8 cellular contexts compared by ENCODE assay signal in the genomic region with DNA sequence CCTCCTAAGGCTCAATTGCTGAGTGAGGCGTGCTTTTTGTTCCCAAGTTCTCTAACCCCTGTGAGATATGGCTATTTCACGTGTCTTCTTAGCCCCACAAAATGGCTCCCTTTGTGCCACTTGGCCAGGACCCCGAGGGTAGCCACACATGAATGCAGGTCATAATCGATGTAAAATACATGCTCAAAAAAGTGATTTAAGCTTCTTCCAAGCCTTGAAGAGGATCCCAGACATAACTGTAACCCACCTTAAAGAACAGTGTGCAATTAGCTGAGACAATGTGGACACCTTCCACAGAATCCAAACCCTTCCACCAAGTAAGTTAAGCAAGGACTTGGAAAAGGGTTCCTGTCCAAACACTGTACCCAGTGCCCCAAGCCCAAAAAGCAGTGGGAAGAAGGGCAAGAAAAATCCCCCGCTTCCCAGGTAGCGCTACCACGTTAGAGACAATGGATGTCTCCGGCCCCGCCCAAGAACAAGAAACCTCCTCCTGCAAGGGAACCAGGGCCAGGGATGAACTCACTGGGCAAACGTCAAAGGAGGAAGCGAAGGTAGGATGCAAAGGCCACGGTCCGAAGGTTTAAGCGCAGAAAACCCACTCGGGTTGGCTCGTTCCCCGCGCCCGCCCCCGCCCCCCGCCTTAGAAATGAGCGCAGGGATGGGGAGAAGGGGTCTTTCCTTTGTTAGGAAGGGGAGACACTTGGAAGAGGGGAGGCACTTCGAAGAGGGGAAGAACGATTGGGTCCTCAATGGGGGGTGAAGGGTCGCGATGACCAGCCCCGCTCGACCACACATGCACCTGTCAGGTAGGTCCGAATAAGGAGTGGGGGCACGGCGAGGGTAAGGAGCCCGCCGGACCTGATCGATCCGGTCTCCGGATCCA. TPM values are rescaled to one million over a fixed set of nuclear protein-coding genes. Genes with fewer than 3 reads are reported as not detected.
DNase-seq lines count a peak whose midpoint lies in the region; ATAC-seq and TF ChIP-seq lines count a peak whose summit lies in the region.

No MANE protein-coding gene starts in this region.

- DNase-seq in BJ (ENCODE audit: low read depth) = no peak
- DNase-seq in GM19238 (ENCODE audit: insufficient read length, low spot score) = peak; percentile 22
- peak; percentile 39 for DNase-seq in NCI-H2171 treated with DMSO at 0.1 percent for 48 hours (lab: John Stamatoyannopoulos, UW)
- DNase-seq in activated CD4-positive, alpha-beta T cell treated with anti-CD3 and anti-CD28 coated beads, Interleukin-2, amount 10 ng/mL, durations not matched to agents 7 days and 5 days = peak; percentile 40
- DNase-seq in esophagus squamous epithelium (lab: John Stamatoyannopoulos, UW) = no peak
- DNase-seq in osteoblast (ENCODE audit: insufficient read length, low spot score, missing footprints) = peak; percentile 69
- DNase-seq in hippocampal formation (lab: John Stamatoyannopoulos, UW) = no peak

- no peaks in the 10 kb centered on the region for H3K9me3 Mint-ChIP-seq in activated CD4-positive, alpha-beta T cell treated with anti-CD3 and anti-CD28 coated beads, Interleukin-2, amount 10 ng/mL, durations not matched to agents 7 days and 5 days

- peak overlapping the region; percentile 92 for H3K4me3 Mint-ChIP-seq in activated CD4-positive, alpha-beta T cell treated with anti-CD3 and anti-CD28 coated beads, Interleukin-2, amount 10 ng/mL, durations not matched to agents 7 days and 5 days

- no peak for TF ChIP-seq POLR2A in esophagus squamous epithelium (IDR thresholded peaks at IDR 0.05)

- H3K4me1 ChIP-seq in esophagus squamous epithelium = peaks cover 18 to 52% (median 19%) of the 10 kb centered on the region in 3 donors
- peaks cover 15% of the 10 kb centered on the region for H3K4me1 ChIP-seq in osteoblast (ENCODE audit: insufficient read depth, low read length)

- H3K9me3 ChIP-seq in esophagus squamous epithelium (no peaks in the 10 kb centered on the region), osteoblast (ENCODE audit: low read depth, low read length) (no peaks in the 10 kb centered on the region)

- peak overlapping the region; percentile 68 for H3K4me3 ChIP-seq in BJ (ENCODE audit: low read depth, low read length)
- H3K4me3 ChIP-seq in esophagus squamous epithelium = peak overlapping the region; percentile 74 to 99 (median 84)
- H3K4me3 ChIP-seq in osteoblast (ENCODE audit: insufficient read depth, low read length) = peak overlapping the region; percentile 96

- H3K4me1 Mint-ChIP-seq in activated CD4-positive, alpha-beta T cell treated with anti-CD3 and anti-CD28 coated beads, Interleukin-2, amount 10 ng/mL, durations not matched to agents 7 days and 5 days = peaks cover 44% of the 10 kb centered on the region

- H3K36me3 ChIP-seq in BJ (ENCODE audit: control insufficient read depth, insufficient read depth, low read length) = peaks cover under 1% of the 10 kb centered on the region; the same call in 1 of the 2 replicates
- H3K36me3 ChIP-seq in esophagus squamous epithelium = peaks cover 0 to 4% (median 0%) of the 10 kb centered on the region in 3 donors
- H3K36me3 ChIP-seq in osteoblast (ENCODE audit: insufficient read depth, low read length) = peaks cover 9% of the 10 kb centered on the region

- H3K27me3 ChIP-seq in BJ (ENCODE audit: control insufficient read depth, insufficient read depth, low read length) = no peaks in the 10 kb centered on the region
- no peaks in the 10 kb centered on the region for H3K27me3 ChIP-seq in esophagus squamous epithelium
- no peaks in the 10 kb centered on the region for H3K27me3 ChIP-seq in osteoblast (ENCODE audit: insufficient read depth, low read length)

- no peak for ATAC-seq in HG02642 (IDR thresholded peaks at IDR 0.05; ENCODE audit: poor library complexity, unreplicated experiment)

- peak overlapping the region; percentile 91 for H3K27ac Mint-ChIP-seq in activated CD4-positive, alpha-beta T cell treated with anti-CD3 and anti-CD28 coated beads, Interleukin-2, amount 10 ng/mL, durations not matched to agents 7 days and 5 days

- peaks cover 21% of the 10 kb centered on the region for H3K36me3 Mint-ChIP-seq in activated CD4-positive, alpha-beta T cell treated with anti-CD3 and anti-CD28 coated beads, Interleukin-2, amount 10 ng/mL, durations not matched to agents 7 days and 5 days (ENCODE audit: low read depth)

- intact Hi-C loops in esophagus squamous epithelium (cut with DNase I) = no loop called here

- H3K27ac ChIP-seq in esophagus squamous epithelium (peak overlapping the region; percentile 83 to 94 (median 88)), osteoblast (ENCODE audit: low read depth, low read length) (peak overlapping the region; percentile 76)

- POLR2A ChIA-PET in BJ (lab: Charles Lee) = no interaction called here
- POLR2A ChIA-PET in activated CD4-positive, alpha-beta T cell treated with anti-CD3 and anti-CD28 coated beads, Interleukin-2, amount 10 ng/mL, durations not matched to agents 7 days and 5 days (lab: Charles Lee) = interaction anchor here (0.6 kb wide), 1 partner anchor 19 kb away, joined by 3 read pairs; no protein-coding TSS in a partner anchor

- TF ChIP-seq CTCF in BJ (IDR thresholded peaks at IDR 0.05; ENCODE audit: insufficient read depth, low read depth, low read length) (no peak), esophagus squamous epithelium (IDR thresholded peaks at IDR 0.05) (no peak), osteoblast (IDR thresholded peaks at IDR 0.05; ENCODE audit: extremely low read depth, low read depth, low read length) (no peak)

- CTCF ChIA-PET in BJ (lab: Yijun Ruan, JAX) = interaction anchor here (1.0 kb wide), 1 partner anchor 32 kb away, joined by 4 read pairs; no protein-coding TSS in a partner anchor
- CTCF ChIA-PET in activated CD4-positive, alpha-beta T cell treated with anti-CD3 and anti-CD28 coated beads, Interleukin-2, amount 10 ng/mL, durations not matched to agents 7 days and 5 days (lab: Charles Lee) = interaction anchor here (0.7 to 1.1 kb wide), 2 partner anchors 15 to 39 kb away, joined by 3 read pairs; no protein-coding TSS in a partner anchor

- peaks cover 59% of the 10 kb centered on the region for H3K79me2 ChIP-seq in osteoblast (ENCODE audit: insufficient read depth, low read length)

- peak overlapping the region; percentile 70 for H2AFZ ChIP-seq in osteoblast (ENCODE audit: low read length)

- H3K27me3 Mint-ChIP-seq in activated CD4-positive, alpha-beta T cell treated with anti-CD3 and anti-CD28 coated beads, Interleukin-2, amount 10 ng/mL, durations not matched to agents 7 days and 5 days = no peaks in the 10 kb centered on the region

- H4K20me1 ChIP-seq in osteoblast (ENCODE audit: insufficient read depth, low read length) = peaks cover 17% of the 10 kb centered on the region

- WGBS in esophagus squamous epithelium, 2 donors = 3 to 4% methylated on average over 25 to 32 of the region's 36 CpGs

- peak overlapping the region; percentile 100 for H3K4me2 ChIP-seq in osteoblast (ENCODE audit: insufficient read depth, low read length)

RNA-seq across cellular contexts. Expression of gene JPT1, which starts 1.1 kb away (rescaled TPM):
- 65.5 and 111 TPM in 2 replicates for polyA plus RNA-seq in BJ (2011; rRNA removed)
- polyA minus RNA-seq in BJ (2011; rRNA and poly(A)+ RNA removed) = 24.1 and 24.5 TPM in 2 replicates
- 100 to 1,000 TPM; 277 to 280 TPM for total RNA-seq in activated CD4-positive, alpha-beta T cell treated with anti-CD3 and anti-CD28 coated beads, Interleukin-2, amount 10 ng/mL, durations not matched to agents 7 days and 5 days
- total RNA-seq in esophagus squamous epithelium (100 to 1,000 TPM in 3 of 4 donors, 10 to 100 TPM in 1; 82.2 to 249 (median 196) TPM), osteoblast (55.7 and 60.8 TPM in 2 replicates)

RNA-seq across cellular contexts. Expression of gene NT5C, which starts 21.7 kb away (rescaled TPM):
- polyA plus RNA-seq in BJ (2011; rRNA removed) = 38.3 and 61.8 TPM in 2 replicates
- 13.7 and 21.7 TPM in 2 replicates for polyA minus RNA-seq in BJ (2011; rRNA and poly(A)+ RNA removed)
- total RNA-seq in activated CD4-positive, alpha-beta T cell treated with anti-CD3 and anti-CD28 coated beads, Interleukin-2, amount 10 ng/mL, durations not matched to agents 7 days and 5 days = 10 to 100 TPM; 45.2 to 50.4 TPM
- 10 to 100 TPM; 81.7 to 97.5 (median 88.4) TPM for total RNA-seq in esophagus squamous epithelium
- 48.1 and 53.9 TPM in 2 replicates for total RNA-seq in osteoblast

RNA-seq across cellular contexts. Expression of gene SUMO2, which starts 29.5 kb away (rescaled TPM):
- polyA plus RNA-seq in BJ (2011; rRNA removed) = 131 and 304 TPM in 2 replicates
- 76.9 and 95.8 TPM in 2 replicates for polyA minus RNA-seq in BJ (2011; rRNA and poly(A)+ RNA removed)
- total RNA-seq in activated CD4-positive, alpha-beta T cell treated with anti-CD3 and anti-CD28 coated beads, Interleukin-2, amount 10 ng/mL, durations not matched to agents 7 days and 5 days = 100 to 1,000 TPM; 527 to 642 TPM
- 100 to 1,000 TPM in 1 of 4 donors, 10 to 100 TPM in 3; 49.5 to 110 (median 69.5) TPM for total RNA-seq in esophagus squamous epithelium
- 92.6 and 96.4 TPM in 2 replicates for total RNA-seq in osteoblast

RNA-seq across cellular contexts. Expression of gene ARMC7, which starts 43.4 kb away (rescaled TPM):
- 5.7 and 6.9 TPM in 2 replicates for polyA plus RNA-seq in BJ (2011; rRNA removed)
- polyA minus RNA-seq in BJ (2011; rRNA and poly(A)+ RNA removed) = 7.5 and 7.8 TPM in 2 replicates
- 10 to 100 TPM; 18.5 to 18.8 TPM for total RNA-seq in activated CD4-positive, alpha-beta T cell treated with anti-CD3 and anti-CD28 coated beads, Interleukin-2, amount 10 ng/mL, durations not matched to agents 7 days and 5 days
- total RNA-seq in esophagus squamous epithelium (1 to 10 TPM; 4.0 to 9.1 (median 5.3) TPM), osteoblast (3.2 and 3.3 TPM in 2 replicates)

RNA-seq across cellular contexts. Expression of gene NUP85, which starts 52.3 kb away (rescaled TPM):
- 45.4 and 74.1 TPM in 2 replicates for polyA plus RNA-seq in BJ (2011; rRNA removed)
- polyA minus RNA-seq in BJ (2011; rRNA and poly(A)+ RNA removed) = 30.2 and 48.9 TPM in 2 replicates
- total RNA-seq in activated CD4-positive, alpha-beta T cell treated with anti-CD3 and anti-CD28 coated beads, Interleukin-2, amount 10 ng/mL, durations not matched to agents 7 days and 5 days = 100 to 1,000 TPM; 140 to 172 TPM
- 10 to 100 TPM; 17.5 to 33.3 (median 29.0) TPM for total RNA-seq in esophagus squamous epithelium
- 26.4 and 26.5 TPM in 2 replicates for total RNA-seq in osteoblast

Comparison
In these comparisons a context has a peak if more than half of its experiments do, and no peak if none do; other contexts are left out.
1. DNase-seq: peak in GM19238 (single experiment), NCI-H2171 treated with DMSO at 0.1 percent for 48 hours (single experiment), activated CD4-positive, alpha-beta T cell treated with anti-CD3 and anti-CD28 coated beads, Interleukin-2, amount 10 ng/mL, durations not matched to agents 7 days and 5 days (single experiment) and osteoblast (single experiment); none in BJ (single experiment), esophagus squamous epithelium (single experiment) and hippocampal formation (0 of 2).
2. Peak in every context shown above with its lines, with median percentiles within 50 percentile points of each other: H3K4me3 ChIP-seq.